8 cellular contexts compared by ENCODE assay signal in the genomic region with DNA sequence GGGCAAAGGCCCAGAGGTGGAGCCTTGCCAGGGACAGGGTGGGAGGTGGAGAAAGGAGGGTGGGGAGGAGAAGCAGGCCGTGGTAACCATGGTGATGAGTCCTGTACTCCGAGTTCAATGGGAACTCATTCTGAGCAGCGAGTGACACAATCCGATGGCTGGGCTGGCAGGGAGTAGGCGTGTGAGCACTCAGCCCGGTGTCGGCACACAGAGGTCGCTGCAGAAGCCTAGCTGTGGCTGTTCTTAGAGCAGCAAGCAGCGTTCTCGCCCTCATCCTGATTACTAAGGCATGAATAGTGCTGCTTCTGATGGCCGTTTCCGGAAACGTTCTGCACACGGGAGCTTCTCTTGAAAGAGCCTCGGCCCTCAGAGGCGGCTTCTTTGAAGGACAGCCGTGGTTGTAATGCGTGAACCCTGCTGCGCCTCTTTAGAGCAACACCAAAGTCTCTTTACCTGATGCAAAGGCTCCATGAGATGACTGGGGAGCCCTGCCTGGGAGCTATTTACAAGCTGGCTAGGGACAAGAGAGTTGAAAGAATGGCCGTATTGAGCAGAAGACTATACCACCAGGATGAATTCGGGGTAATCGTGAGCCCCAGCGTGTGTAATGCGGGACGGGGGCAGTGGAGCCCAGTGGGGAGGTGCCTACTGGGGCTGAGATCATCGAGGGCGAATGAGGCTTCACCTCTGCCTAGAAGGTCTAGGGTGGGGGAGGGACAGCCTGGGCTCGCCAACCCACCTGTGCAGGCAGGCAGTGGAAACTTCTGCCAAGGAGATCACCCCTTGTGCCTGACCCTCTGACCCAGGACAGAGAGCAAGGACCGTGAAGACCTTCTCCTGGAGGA.
A peak's percentile ranks its signal among the peaks of the same experiment; 100 is the strongest.
DNase-seq lines count a peak whose midpoint lies in the region; ATAC-seq and TF ChIP-seq lines count a peak whose summit lies in the region.

No MANE protein-coding gene starts in this region.

- H3K36me3 Mint-ChIP-seq in activated CD4-positive, alpha-beta T cell treated with anti-CD3 and anti-CD28 coated beads, Interleukin-2, amount 10 ng/mL, durations not matched to agents 24 days and 14 days (ENCODE audit: low read depth), result no peaks in the 10 kb centered on the region
- no peaks in the 10 kb centered on the region for H3K36me3 Mint-ChIP-seq in activated CD4-positive, alpha-beta T cell treated with anti-CD3 and anti-CD28 coated beads, Interleukin-2, amount 10 ng/mL, durations not matched to agents 7 days and 5 days (ENCODE audit: low read depth)
- no peaks in the 10 kb centered on the region for H3K36me3 Mint-ChIP-seq in activated CD8-positive, alpha-beta T cell treated with anti-CD3 and anti-CD28 coated beads for 36 hours (ENCODE audit: low read depth)

- peaks cover 34% of the 10 kb centered on the region for H3K27me3 Mint-ChIP-seq in activated CD4-positive, alpha-beta T cell treated with anti-CD3 and anti-CD28 coated beads, Interleukin-2, amount 10 ng/mL, durations not matched to agents 24 days and 14 days
- H3K27me3 Mint-ChIP-seq in activated CD4-positive, alpha-beta T cell treated with anti-CD3 and anti-CD28 coated beads, Interleukin-2, amount 10 ng/mL, durations not matched to agents 7 days and 5 days, result peaks cover 35% of the 10 kb centered on the region
- peaks cover 39% of the 10 kb centered on the region for H3K27me3 Mint-ChIP-seq in activated CD8-positive, alpha-beta T cell treated with anti-CD3 and anti-CD28 coated beads for 36 hours

- CTCF ChIA-PET in activated CD4-positive, alpha-beta T cell treated with anti-CD3 and anti-CD28 coated beads, Interleukin-2, amount 10 ng/mL, durations not matched to agents 7 days and 5 days (lab: Charles Lee), result no interaction called here
- CTCF ChIA-PET in activated CD8-positive, alpha-beta T cell treated with anti-CD3 and anti-CD28 coated beads for 36 hours (lab: Charles Lee), result interaction anchor here (2.3 to 2.5 kb wide), 2 partner anchors 18 to 23 kb away, joined by 9 to 13 read pairs; no protein-coding TSS in a partner anchor

- POLR2A ChIA-PET in activated CD4-positive, alpha-beta T cell treated with anti-CD3 and anti-CD28 coated beads, Interleukin-2, amount 10 ng/mL, durations not matched to agents 7 days and 5 days (lab: Charles Lee), result no interaction called here
- POLR2A ChIA-PET in activated CD8-positive, alpha-beta T cell treated with anti-CD3 and anti-CD28 coated beads for 36 hours (lab: Charles Lee), result interaction anchor here (0.6 kb wide), 1 partner anchor 113 kb away, joined by 5 read pairs; no protein-coding TSS in a partner anchor

- peak; percentile 93 for ATAC-seq in activated CD8-positive, alpha-beta T cell treated with anti-CD3 and anti-CD28 coated beads for 36 hours
- ATAC-seq in stimulated activated naive CD8-positive, alpha-beta T cell treated with anti-CD3 and anti-CD28 coated beads, Interleukin-15, Interleukin-2, amounts not matched to agents 100 U/mL and 50 U/mL, for 24 hours, result peak; percentile 62
- no peak for ATAC-seq in GM18498 (IDR thresholded peaks at IDR 0.05; ENCODE audit: unreplicated experiment)

- H3K9me3 Mint-ChIP-seq in activated CD4-positive, alpha-beta T cell treated with anti-CD3 and anti-CD28 coated beads, Interleukin-2, amount 10 ng/mL, durations not matched to agents 24 days and 14 days, result no peaks in the 10 kb centered on the region
- H3K9me3 Mint-ChIP-seq in activated CD4-positive, alpha-beta T cell treated with anti-CD3 and anti-CD28 coated beads, Interleukin-2, amount 10 ng/mL, durations not matched to agents 7 days and 5 days, result no peaks in the 10 kb centered on the region
- H3K9me3 Mint-ChIP-seq in activated CD8-positive, alpha-beta T cell treated with anti-CD3 and anti-CD28 coated beads for 36 hours, result no peaks in the 10 kb centered on the region

- intact Hi-C loops in activated CD4-positive, alpha-beta T cell treated with anti-CD3 and anti-CD28 coated beads, Interleukin-2, amount 10 ng/mL, durations not matched to agents 24 days and 14 days (cut with micrococcal nuclease), result no loop called here
- intact Hi-C loops in activated CD8-positive, alpha-beta T cell treated with anti-CD3 and anti-CD28 coated beads for 36 hours (cut with micrococcal nuclease), result no loop called here

- TF ChIP-seq CTCF in activated CD8-positive, alpha-beta T cell treated with anti-CD3 and anti-CD28 coated beads for 36 hours (IDR thresholded peaks at IDR 0.05), result no peak

- H3K4me1 Mint-ChIP-seq in activated CD4-positive, alpha-beta T cell treated with anti-CD3 and anti-CD28 coated beads, Interleukin-2, amount 10 ng/mL, durations not matched to agents 24 days and 14 days, result peaks cover 3% of the 10 kb centered on the region
- H3K4me1 Mint-ChIP-seq in activated CD4-positive, alpha-beta T cell treated with anti-CD3 and anti-CD28 coated beads, Interleukin-2, amount 10 ng/mL, durations not matched to agents 7 days and 5 days, result peaks cover 4% of the 10 kb centered on the region
- peaks cover 9% of the 10 kb centered on the region for H3K4me1 Mint-ChIP-seq in activated CD8-positive, alpha-beta T cell treated with anti-CD3 and anti-CD28 coated beads for 36 hours (ENCODE audit: low read depth)

- DNase-seq in activated CD4-positive, alpha-beta T cell treated with anti-CD3 and anti-CD28 coated beads, Interleukin-2, amount 10 ng/mL, durations not matched to agents 24 days and 14 days, result peak; percentile 57
- DNase-seq in activated CD4-positive, alpha-beta T cell treated with anti-CD3 and anti-CD28 coated beads, Interleukin-2, amount 10 ng/mL, durations not matched to agents 7 days and 5 days, result no peak
- DNase-seq in activated CD8-positive, alpha-beta T cell treated with anti-CD3 and anti-CD28 coated beads for 36 hours, result peak; percentile 66
- DNase-seq in iris pigment epithelial cell (ENCODE audit: low read depth) (peak; percentile 3), SIG-M5 treated with dmso at 0.1 percent for 504 hours (lab: John Stamatoyannopoulos, UW; ENCODE audit: unreplicated experiment) (no peak)
- peak; percentile 10 for DNase-seq in stimulated activated naive CD8-positive, alpha-beta T cell treated with anti-CD3 and anti-CD28 coated beads, Interleukin-15, Interleukin-2, amounts not matched to agents 100 U/mL and 50 U/mL, for 24 hours
- DNase-seq in effector CD8-positive, alpha-beta T cell (lab: John Stamatoyannopoulos, UW), result no peak

- H3K4me3 Mint-ChIP-seq in activated CD4-positive, alpha-beta T cell treated with anti-CD3 and anti-CD28 coated beads, Interleukin-2, amount 10 ng/mL, durations not matched to agents 24 days and 14 days, result no peak overlapping the region
- no peak overlapping the region for H3K4me3 Mint-ChIP-seq in activated CD4-positive, alpha-beta T cell treated with anti-CD3 and anti-CD28 coated beads, Interleukin-2, amount 10 ng/mL, durations not matched to agents 7 days and 5 days
- H3K4me3 Mint-ChIP-seq in activated CD8-positive, alpha-beta T cell treated with anti-CD3 and anti-CD28 coated beads for 36 hours, result peak overlapping the region; percentile 20

- H3K27ac Mint-ChIP-seq in activated CD4-positive, alpha-beta T cell treated with anti-CD3 and anti-CD28 coated beads, Interleukin-2, amount 10 ng/mL, durations not matched to agents 24 days and 14 days, result no peak overlapping the region
- H3K27ac Mint-ChIP-seq in activated CD4-positive, alpha-beta T cell treated with anti-CD3 and anti-CD28 coated beads, Interleukin-2, amount 10 ng/mL, durations not matched to agents 7 days and 5 days, result no peak overlapping the region
- no peak overlapping the region for H3K27ac Mint-ChIP-seq in activated CD8-positive, alpha-beta T cell treated with anti-CD3 and anti-CD28 coated beads for 36 hours

Comparison
In these comparisons a context has a peak if more than half of its experiments do, and no peak if none do; other contexts are left out.
1. DNase-seq: peak in activated CD4-positive, alpha-beta T cell treated with anti-CD3 and anti-CD28 coated beads, Interleukin-2, amount 10 ng/mL, durations not matched to agents 24 days and 14 days (single experiment), activated CD8-positive, alpha-beta T cell treated with anti-CD3 and anti-CD28 coated beads for 36 hours (single experiment), iris pigment epithelial cell (single experiment) and stimulated activated naive CD8-positive, alpha-beta T cell treated with anti-CD3 and anti-CD28 coated beads, Interleukin-15, Interleukin-2, amounts not matched to agents 100 U/mL and 50 U/mL, for 24 hours (single experiment); none in activated CD4-positive, alpha-beta T cell treated with anti-CD3 and anti-CD28 coated beads, Interleukin-2, amount 10 ng/mL, durations not matched to agents 7 days and 5 days (single experiment), effector CD8-positive, alpha-beta T cell (single experiment) and SIG-M5 treated with dmso at 0.1 percent for 504 hours (single experiment).